20 cellular contexts compared by ENCODE assay signal in the genomic region with DNA sequence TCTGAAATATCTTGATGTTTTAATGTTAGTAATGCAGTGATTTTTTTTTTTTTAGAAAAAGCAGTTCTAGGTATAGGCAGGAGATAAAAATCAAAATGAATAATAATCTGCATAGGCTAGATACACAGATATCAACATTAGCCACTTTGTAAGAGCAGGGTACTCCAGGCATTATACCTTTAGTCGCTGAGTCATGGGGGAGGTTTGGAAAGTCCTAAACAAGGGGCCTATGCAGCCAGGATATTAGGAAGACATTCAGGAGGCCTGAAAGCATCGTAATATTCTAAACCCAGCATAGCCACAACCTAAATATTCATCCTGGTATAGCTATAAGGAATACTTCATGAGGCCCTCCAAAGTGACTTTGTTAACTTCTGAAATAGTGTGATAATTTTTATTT.
DNase-seq lines count a peak whose midpoint lies in the region; ATAC-seq, FAIRE-seq and TF ChIP-seq lines count a peak whose summit lies in the region.
"Had no signal": no experiment of that assay in that cellular context is flagged by ENCODE, and none has a peak within 500 bp of the region (broad histone marks: within the 10 kb centered on the region; RNA-seq: fewer than 3 reads in every experiment).

No MANE protein-coding gene starts in this region.

- peaks cover 45% of the 10 kb centered on the region for H3K4me1 Mint-ChIP-seq in astrocyte (ENCODE audit: low read depth, unreplicated experiment)

- FAIRE-seq in astrocyte (lab: Jason Lieb, UNC): peak; percentile 47
- FAIRE-seq: D721Med had no signal

- H3K27me3 ChIP-seq in astrocyte (ENCODE audit: insufficient read depth, low read length) (no peaks in the 10 kb centered on the region), mesenchymal stem cell (ENCODE audit: control insufficient read depth in 1 of 2, insufficient read depth in 1 of 2, low read length in 2 of 2) (no peaks in the 10 kb centered on the region)
- H3K27me3 ChIP-seq: transverse colon had no signal

- peak overlapping the region; percentile 88 for H3K27ac Mint-ChIP-seq in astrocyte (ENCODE audit: unreplicated experiment)
- H3K27ac Mint-ChIP-seq: progenitor cell of endocrine pancreas had no signal

- DNase-seq in ELR (ENCODE audit: low read depth) (peak; percentile 58), HT1080 (ENCODE audit: low read depth) (peak; percentile 48), astrocyte (ENCODE audit: low read depth) (no peak), mesenchymal stem cell (peak; percentile 18), iPS-NIHi11 (ENCODE audit: low spot score) (no peak), DMS153 (lab: John Stamatoyannopoulos, UW) (no peak), NCI-H146 (lab: John Stamatoyannopoulos, UW) (no peak)
- DNase-seq: activated CD4-positive, alpha-beta T cell treated with anti-CD3 and anti-CD28 coated beads, Interleukin-2, amount 10 ng/mL, durations not matched to agents 7 days and 5 days; islet precursor cell; KG1; NCI-H187; NCI-H69; stimulated activated CD8-positive, alpha-beta memory T cell treated with anti-CD3 and anti-CD28 coated beads, Interleukin-4, amount 100 ng/mL, for 48 hours; transverse colon; WERI-Rb-1 had no signal

- H2BK120ac ChIP-seq in mesenchymal stem cell (ENCODE audit: low read depth, low read length): no peak overlapping the region

- H3K27ac ChIP-seq in astrocyte (ENCODE audit: low read depth, low read length): peak overlapping the region; percentile 88
- peak overlapping the region; percentile 95 for H3K27ac ChIP-seq in mesenchymal stem cell (ENCODE audit: low read length, poor library complexity, severe bottlenecking)
- H3K27ac ChIP-seq: RWPE1, WERI-Rb-1 had no signal

- H3K79me2 ChIP-seq in astrocyte (ENCODE audit: insufficient read depth, low read length): no peaks in the 10 kb centered on the region

- no peak overlapping the region for H3K23ac ChIP-seq in mesenchymal stem cell (ENCODE audit: low read length in 2 of 2)

- no peaks in the 10 kb centered on the region for H3K27me3 Mint-ChIP-seq in astrocyte (ENCODE audit: low read depth, unreplicated experiment)
- H3K27me3 Mint-ChIP-seq: progenitor cell of endocrine pancreas had no signal

- no peak overlapping the region for H3K18ac ChIP-seq in mesenchymal stem cell (ENCODE audit: low read depth in 1 of 2, low read length in 2 of 2)

- H4K91ac ChIP-seq in mesenchymal stem cell (ENCODE audit: low read length): no peak overlapping the region

- no peaks in the 10 kb centered on the region for H3K79me1 ChIP-seq in mesenchymal stem cell (replicated peaks; ENCODE audit: low read length, poor library complexity, severe bottlenecking)

- no peak overlapping the region for H3K4me3 Mint-ChIP-seq in astrocyte (ENCODE audit: unreplicated experiment)
- H3K4me3 Mint-ChIP-seq: activated CD4-positive, alpha-beta T cell treated with anti-CD3 and anti-CD28 coated beads, Interleukin-2, amount 10 ng/mL, durations not matched to agents 7 days and 5 days had no signal

- H2AK5ac ChIP-seq in mesenchymal stem cell (ENCODE audit: low read length, severe bottlenecking): no peak overlapping the region

- H3K36me3 ChIP-seq in astrocyte (ENCODE audit: insufficient read depth, low read length) (no peaks in the 10 kb centered on the region), mesenchymal stem cell (ENCODE audit: control insufficient read depth in 1 of 2, insufficient read depth in 2 of 2, low read depth in 1 of 2, low read length in 2 of 2) (no peaks in the 10 kb centered on the region)
- H3K36me3 ChIP-seq: transverse colon, WERI-Rb-1 had no signal

- H3K4me3 ChIP-seq in astrocyte (ENCODE audit: insufficient read depth, low read depth, low read length) (no peak overlapping the region), mesenchymal stem cell (ENCODE audit: insufficient read depth in 1 of 2, low read depth in 1 of 2, low read length in 2 of 2) (no peak overlapping the region)
- H3K4me3 ChIP-seq: transverse colon had no signal

- peak overlapping the region in 1 of 2 experiments; percentile 67 for H3K4ac ChIP-seq in mesenchymal stem cell (ENCODE audit: low read depth in 1 of 2, low read length in 2 of 2)

- H3K36me3 Mint-ChIP-seq in astrocyte (ENCODE audit: low read depth, unreplicated experiment): no peaks in the 10 kb centered on the region

- H3K9me3 ChIP-seq in astrocyte (ENCODE audit: insufficient read depth, low read depth, low read length): no peaks in the 10 kb centered on the region
- no peaks in the 10 kb centered on the region for H3K9me3 ChIP-seq in mesenchymal stem cell (ENCODE audit: control insufficient read depth, low read length)
- H3K9me3 ChIP-seq: transverse colon had no signal

- H4K8ac ChIP-seq in mesenchymal stem cell (ENCODE audit: low read length): no peak overlapping the region

- H3K4me1 ChIP-seq in astrocyte (ENCODE audit: insufficient read depth, low read length): peaks cover 34% of the 10 kb centered on the region
- H3K4me1 ChIP-seq in mesenchymal stem cell (ENCODE audit: control insufficient read depth, insufficient read depth, low read depth, low read length): no peaks in the 10 kb centered on the region

- no peaks in the 10 kb centered on the region for H3K9me3 Mint-ChIP-seq in astrocyte (ENCODE audit: unreplicated experiment)
- H3K9me3 Mint-ChIP-seq: activated CD4-positive, alpha-beta T cell treated with anti-CD3 and anti-CD28 coated beads, Interleukin-2, amount 10 ng/mL, durations not matched to agents 7 days and 5 days had no signal

- H3K4me2 ChIP-seq in astrocyte (ENCODE audit: low read length): peak overlapping the region; percentile 81
- H3K4me2 ChIP-seq in mesenchymal stem cell (ENCODE audit: low read length, poor library complexity, severe bottlenecking): no peak overlapping the region

- peak overlapping the region in 1 of 2 experiments; percentile 71 for H2BK12ac ChIP-seq in mesenchymal stem cell (ENCODE audit: low read length in 2 of 2)

- no peak overlapping the region for H2BK5ac ChIP-seq in mesenchymal stem cell (ENCODE audit: low read depth, low read length, poor library complexity, severe bottlenecking)

- no peak for ATAC-seq in GM18511 (IDR thresholded peaks at IDR 0.05; ENCODE audit: unreplicated experiment)
- ATAC-seq: sciatic nerve had no signal

- H2BK15ac ChIP-seq in mesenchymal stem cell (ENCODE audit: low read depth, poor library complexity, severe bottlenecking): no peak overlapping the region

- H2AFZ ChIP-seq in astrocyte (ENCODE audit: low read depth, low read length) (no peak overlapping the region), mesenchymal stem cell (ENCODE audit: low read depth, low read length) (no peak overlapping the region)

- H3K9ac ChIP-seq in astrocyte (ENCODE audit: low read length) (peak overlapping the region; percentile 51), mesenchymal stem cell (ENCODE audit: low read length) (peak overlapping the region; percentile 50)

- TF ChIP-seq CTCF in astrocyte (IDR thresholded peaks at IDR 0.05; ENCODE audit: insufficient read depth, low read depth, low read length): no peak

- H3K14ac ChIP-seq in mesenchymal stem cell (ENCODE audit: low read length in 2 of 2): no peak overlapping the region

- H4K20me1 ChIP-seq in astrocyte (ENCODE audit: insufficient read depth, low read length): no peaks in the 10 kb centered on the region

- WGBS in mesenchymal stem cell: 67% methylated on average over 1 of the region's 2 CpGs

Comparison
In these comparisons a context has a peak if more than half of its experiments do, and no peak if none do; other contexts are left out.
1. DNase-seq: peak in ELR (single experiment), HT1080 (single experiment) and mesenchymal stem cell (single experiment); none in astrocyte (single experiment), iPS-NIHi11 (single experiment), DMS153 (single experiment) and NCI-H146 (single experiment).